In the genomic region with DNA sequence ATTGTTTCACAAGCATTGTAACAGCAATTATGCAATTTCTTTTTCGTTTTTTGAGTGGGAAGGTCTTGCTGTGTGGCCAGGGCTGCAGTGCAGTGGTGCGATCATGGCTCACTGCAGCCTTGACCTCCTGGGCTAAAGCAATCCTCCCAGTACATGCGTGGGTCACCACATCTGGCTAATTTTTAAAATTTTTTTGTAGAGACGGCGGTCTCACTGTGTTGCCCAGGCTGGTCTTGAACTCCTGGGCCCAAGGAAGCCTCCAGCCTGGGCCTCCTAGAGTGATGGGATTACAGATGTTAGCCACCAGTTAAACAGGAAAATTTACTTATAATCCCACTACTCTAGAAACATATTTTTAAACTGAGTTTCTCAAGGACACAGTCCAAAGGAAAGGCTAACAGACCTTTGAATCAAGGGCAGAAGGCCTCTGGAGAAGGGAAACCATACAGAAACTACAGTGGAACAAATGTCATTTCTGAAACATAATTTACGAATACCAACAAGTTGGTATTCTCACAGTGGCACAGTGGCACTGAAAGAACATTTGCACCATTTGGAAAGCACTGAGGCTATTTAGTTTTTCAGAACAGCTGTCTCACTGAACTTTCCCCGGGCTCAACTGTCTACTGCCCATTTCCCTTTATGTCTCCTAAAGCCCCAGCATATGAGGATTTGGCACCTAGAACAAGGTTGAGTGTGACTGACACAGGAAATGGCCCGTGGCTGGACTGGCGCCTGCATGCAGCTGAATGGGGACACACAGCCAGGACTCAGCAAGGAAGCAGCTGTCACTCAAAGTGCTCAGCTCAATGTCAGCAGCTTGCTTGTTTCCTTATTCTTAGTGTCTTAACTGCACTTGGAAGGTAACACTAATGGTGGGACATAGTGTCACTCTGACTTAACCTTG, we compare ENCODE assay signal across 10 cellular contexts. TPM values are rescaled to one million over a fixed set of nuclear protein-coding genes. Genes with fewer than 3 reads are reported as not detected.
DNase-seq lines count a peak whose midpoint lies in the region; ATAC-seq and TF ChIP-seq lines count a peak whose summit lies in the region.
"Had no signal": no experiment of that assay in that cellular context is flagged by ENCODE, and none has a peak within 500 bp of the region (broad histone marks: within the 10 kb centered on the region; RNA-seq: fewer than 3 reads in every experiment).

No MANE protein-coding gene starts in this region.

- H3K9me3 ChIP-seq in thyroid gland: no peaks in the 10 kb centered on the region
- H3K9me3 ChIP-seq: SJSA1, tibial nerve had no signal

- no peaks in the 10 kb centered on the region for H3K9me3 Mint-ChIP-seq in activated CD4-positive, alpha-beta T cell treated with anti-CD3 and anti-CD28 coated beads, Interleukin-2, amount 10 ng/mL, durations not matched to agents 24 days and 14 days
- H3K9me3 Mint-ChIP-seq in activated CD4-positive, alpha-beta T cell treated with anti-CD3 and anti-CD28 coated beads for 36 hours (ENCODE audit: low read depth): no peaks in the 10 kb centered on the region

- CTCF ChIA-PET in activated CD4-positive, alpha-beta T cell treated with anti-CD3 and anti-CD28 coated beads for 36 hours (lab: Charles Lee): interaction anchor here (1.2 kb wide), 1 partner anchor 11 kb away, joined by 3 read pairs; no protein-coding TSS in a partner anchor
- CTCF ChIA-PET in RWPE1 (lab: Yijun Ruan, JAX): no interaction called here

- 80 to 83% methylated on average over 8 to 9 of the region's 9 CpGs for WGBS in thyroid gland, 2 donors

- intact Hi-C loops in activated CD4-positive, alpha-beta T cell treated with anti-CD3 and anti-CD28 coated beads, Interleukin-2, amount 10 ng/mL, durations not matched to agents 24 days and 14 days (cut with micrococcal nuclease): loop anchor here (5.0 to 10.0 kb wide), 4 partner anchors 217 to 815 kb away; a partner anchor contains a TSS
- intact Hi-C loops in activated CD4-positive, alpha-beta T cell treated with anti-CD3 and anti-CD28 coated beads for 36 hours (cut with DNase I, micrococcal nuclease): loop anchor here (5.0 kb wide), 2 partner anchors 792 to 818 kb away; a partner anchor contains a TSS
- intact Hi-C loops in left cardiac atrium (cut with DNase I): loop anchor here (5.0 kb wide), 2 partner anchors 37 to 42 kb away; no protein-coding TSS in a partner anchor
- intact Hi-C loops in thyroid gland (cut with DNase I): no loop called here

- TF ChIP-seq POLR2A in thyroid gland (IDR thresholded peaks at IDR 0.05): no peak

- TF ChIP-seq CTCF in RWPE1 (conservative IDR thresholded peaks at IDR 0.05; ENCODE audit: low read depth) (no peak), thyroid gland (IDR thresholded peaks at IDR 0.05) (no peak)

- H3K27ac ChIP-seq in RWPE1 (peak overlapping the region; percentile 63), thyroid gland (peak overlapping the region in 1 of 3 donors; percentile 100)
- H3K27ac ChIP-seq: SJSA1 had no signal

- H3K4me1 ChIP-seq in thyroid gland: peaks cover 11 to 13% of the 10 kb centered on the region in 2 donors

- POLR2A ChIA-PET in activated CD4-positive, alpha-beta T cell treated with anti-CD3 and anti-CD28 coated beads for 36 hours (lab: Charles Lee): no interaction called here
- POLR2A ChIA-PET in RWPE1 (lab: Yijun Ruan, JAX; ENCODE audit: low non-redundant PET): no interaction called here

- H3K27me3 ChIP-seq in thyroid gland: no peaks in the 10 kb centered on the region
- H3K27me3 ChIP-seq: SJSA1, tibial nerve had no signal

- no peak for ATAC-seq in activated CD4-positive, alpha-beta T cell treated with anti-CD3 and anti-CD28 coated beads for 36 hours
- ATAC-seq in left cardiac atrium: peak in 1 of 2 donors; percentile 6
- no peak for ATAC-seq in GM21515 (IDR thresholded peaks at IDR 0.05; ENCODE audit: unreplicated experiment)
- no peak for ATAC-seq in GM18502 (IDR thresholded peaks at IDR 0.05; ENCODE audit: poor library complexity, unreplicated experiment)

- H3K36me3 Mint-ChIP-seq in activated CD4-positive, alpha-beta T cell treated with anti-CD3 and anti-CD28 coated beads, Interleukin-2, amount 10 ng/mL, durations not matched to agents 24 days and 14 days (ENCODE audit: low read depth): peaks cover 11% of the 10 kb centered on the region
- peaks cover 12% of the 10 kb centered on the region for H3K36me3 Mint-ChIP-seq in activated CD4-positive, alpha-beta T cell treated with anti-CD3 and anti-CD28 coated beads for 36 hours (ENCODE audit: low read depth)

- H3K36me3 ChIP-seq in thyroid gland: no peaks in the 10 kb centered on the region
- H3K36me3 ChIP-seq: tibial nerve had no signal

- DNase-seq in activated CD4-positive, alpha-beta T cell treated with anti-CD3 and anti-CD28 coated beads, Interleukin-2, amount 10 ng/mL, durations not matched to agents 24 days and 14 days: peak; percentile 71
- DNase-seq in activated CD4-positive, alpha-beta T cell treated with anti-CD3 and anti-CD28 coated beads for 36 hours: no peak
- DNase-seq in RWPE1 (ENCODE audit: low spot score) (no peak), left cardiac atrium (peak; percentile 44), thyroid gland (peak; percentile 28 to 35), NCI-H1930 (lab: John Stamatoyannopoulos, UW) (no peak)

- H3K4me3 ChIP-seq in thyroid gland (replicated peaks in 1 of 3): no peak overlapping the region
- H3K4me3 ChIP-seq: SJSA1, tibial nerve had no signal

- peaks cover 47% of the 10 kb centered on the region for H3K4me1 Mint-ChIP-seq in activated CD4-positive, alpha-beta T cell treated with anti-CD3 and anti-CD28 coated beads, Interleukin-2, amount 10 ng/mL, durations not matched to agents 24 days and 14 days
- H3K4me1 Mint-ChIP-seq in activated CD4-positive, alpha-beta T cell treated with anti-CD3 and anti-CD28 coated beads for 36 hours: peaks cover 29% of the 10 kb centered on the region

- H3K27ac Mint-ChIP-seq in activated CD4-positive, alpha-beta T cell treated with anti-CD3 and anti-CD28 coated beads, Interleukin-2, amount 10 ng/mL, durations not matched to agents 24 days and 14 days: peak overlapping the region; percentile 30
- H3K27ac Mint-ChIP-seq in activated CD4-positive, alpha-beta T cell treated with anti-CD3 and anti-CD28 coated beads for 36 hours: no peak overlapping the region

- peak overlapping the region; percentile 51 for H3K4me3 Mint-ChIP-seq in activated CD4-positive, alpha-beta T cell treated with anti-CD3 and anti-CD28 coated beads, Interleukin-2, amount 10 ng/mL, durations not matched to agents 24 days and 14 days
- H3K4me3 Mint-ChIP-seq in activated CD4-positive, alpha-beta T cell treated with anti-CD3 and anti-CD28 coated beads for 36 hours: no peak overlapping the region

- no peaks in the 10 kb centered on the region for H3K27me3 Mint-ChIP-seq in activated CD4-positive, alpha-beta T cell treated with anti-CD3 and anti-CD28 coated beads, Interleukin-2, amount 10 ng/mL, durations not matched to agents 24 days and 14 days
- no peaks in the 10 kb centered on the region for H3K27me3 Mint-ChIP-seq in activated CD4-positive, alpha-beta T cell treated with anti-CD3 and anti-CD28 coated beads for 36 hours

RNA-seq across cellular contexts. Expression of a gene that starts 2.8 kb away (rescaled TPM):
- total RNA-seq in activated CD4-positive, alpha-beta T cell treated with anti-CD3 and anti-CD28 coated beads, Interleukin-2, amount 10 ng/mL, durations not matched to agents 24 days and 14 days: 194 and 207 TPM in 2 replicates
- total RNA-seq in activated CD4-positive, alpha-beta T cell treated with anti-CD3 and anti-CD28 coated beads for 36 hours: 100 to 1,000 TPM; 165 to 167 TPM
- 100 to 1,000 TPM; 483 to 653 TPM for total RNA-seq in left cardiac atrium
- total RNA-seq in thyroid gland: 100 to 1,000 TPM; 367 to 431 (median 417) TPM

RNA-seq across cellular contexts. Expression of a gene that starts 52.1 kb away (rescaled TPM):
- total RNA-seq in activated CD4-positive, alpha-beta T cell treated with anti-CD3 and anti-CD28 coated beads, Interleukin-2, amount 10 ng/mL, durations not matched to agents 24 days and 14 days: 9.1 and 9.5 TPM in 2 replicates
- total RNA-seq in activated CD4-positive, alpha-beta T cell treated with anti-CD3 and anti-CD28 coated beads for 36 hours: 10 to 100 TPM; 14.0 to 17.6 TPM
- total RNA-seq in left cardiac atrium: 10 to 100 TPM; 35.8 to 74.3 TPM
- 10 to 100 TPM; 50.0 to 89.8 (median 78.4) TPM for total RNA-seq in thyroid gland

Comparison
In these comparisons a context has a peak if more than half of its experiments do, and no peak if none do; other contexts are left out.
1. DNase-seq: peak in activated CD4-positive, alpha-beta T cell treated with anti-CD3 and anti-CD28 coated beads, Interleukin-2, amount 10 ng/mL, durations not matched to agents 24 days and 14 days (single experiment), left cardiac atrium (single experiment) and thyroid gland (2 of 2); none in activated CD4-positive, alpha-beta T cell treated with anti-CD3 and anti-CD28 coated beads for 36 hours (single experiment), RWPE1 (single experiment) and NCI-H1930 (0 of 2).